In genomic region chr4:181150173-181150572, GRCh38 we compare ENCODE assay signal across 21 cellular contexts.
A peak's percentile ranks its signal among the peaks of the same experiment; 100 is the strongest.
DNase-seq lines count a peak whose midpoint lies in the region; ATAC-seq and TF ChIP-seq lines count a peak whose summit lies in the region.
"Had no signal": no experiment of that assay in that cellular context is flagged by ENCODE, and none has a peak within 500 bp of the region (broad histone marks: within the 10 kb centered on the region; RNA-seq: fewer than 3 reads in every experiment).

No MANE protein-coding gene starts in this region.

- ATAC-seq in GM18519 (IDR thresholded peaks at IDR 0.05; ENCODE audit: low FRiP score, unreplicated experiment) (no peak), GM19023 (IDR thresholded peaks at IDR 0.05; ENCODE audit: unreplicated experiment) (no peak)
- no peak for ATAC-seq in activated CD8-positive, alpha-beta T cell treated with anti-CD3 and anti-CD28 coated beads for 36 hours
- ATAC-seq: natural killer cell treated with Interleukin-12 subunit alpha and Interleukin-12 subunit beta and Interleukin-15 and Interleukin-18, amount 100 ng/mL, for 72 hours had no signal

- no peaks in the 10 kb centered on the region for H3K9me3 Mint-ChIP-seq in activated CD8-positive, alpha-beta T cell treated with anti-CD3 and anti-CD28 coated beads for 36 hours
- H3K9me3 Mint-ChIP-seq: activated T-helper 1 cell treated with anti-CD3 and anti-CD28 coated beads, Interleukin-12 subunit alpha, Interleukin-12 subunit beta, Interleukin-2, Interleukin-4 antibody, amounts not matched to agents 30 ng/mL and 10 ng/mL and 1 ng/mL, durations not matched to agents 14 hours and 24 hours and 36 hours had no signal

- in situ Hi-C loops in astrocyte of the spinal cord (cut with HindIII; ENCODE audit: low sequenced_read_pairs) = no loop called here

- TF ChIP-seq CTCF in astrocyte of the spinal cord (IDR thresholded peaks at IDR 0.05; ENCODE audit: low read depth, low read length) = no peak
- no peak for TF ChIP-seq CTCF in activated CD8-positive, alpha-beta T cell treated with anti-CD3 and anti-CD28 coated beads for 36 hours (IDR thresholded peaks at IDR 0.05)

- no peak overlapping the region for H3K27ac Mint-ChIP-seq in activated CD8-positive, alpha-beta T cell treated with anti-CD3 and anti-CD28 coated beads for 36 hours
- H3K27ac Mint-ChIP-seq: activated T-helper 1 cell treated with anti-CD3 and anti-CD28 coated beads, Interleukin-12 subunit alpha, Interleukin-12 subunit beta, Interleukin-2, Interleukin-4 antibody, amounts not matched to agents 30 ng/mL and 10 ng/mL and 1 ng/mL, durations not matched to agents 14 hours and 24 hours and 36 hours; CD8-positive, alpha-beta memory T cell; memory B cell; natural killer cell treated with Interleukin-12 subunit alpha and Interleukin-12 subunit beta and Interleukin-15 and Interleukin-18, amount 100 ng/mL, for 72 hours; progenitor cell of endocrine pancreas had no signal

- DNase-seq in COLO829 (ENCODE audit: low spot score) (peak; percentile 73), HT1080 (ENCODE audit: low read depth) (peak; percentile 52), NCI-H510A (lab: John Stamatoyannopoulos, UW) (peak; percentile 20), astrocyte of the spinal cord (ENCODE audit: low read depth, low spot score) (peak; percentile 8), germinal center (ENCODE audit: low spot score) (no peak)
- no peak for DNase-seq in activated CD8-positive, alpha-beta T cell treated with anti-CD3 and anti-CD28 coated beads for 36 hours
- DNase-seq: activated CD4-positive, CD25-positive, alpha-beta regulatory T cell; CD8-positive, alpha-beta memory T cell; esophagus squamous epithelium; GF-D8; Kasumi-1; spleen; T-helper 2 cell had no signal

- POLR2A ChIA-PET in activated CD8-positive, alpha-beta T cell treated with anti-CD3 and anti-CD28 coated beads for 36 hours (lab: Charles Lee) = no interaction called here

- no peak overlapping the region for H3K4me3 Mint-ChIP-seq in activated CD8-positive, alpha-beta T cell treated with anti-CD3 and anti-CD28 coated beads for 36 hours
- H3K4me3 Mint-ChIP-seq: activated T-helper 1 cell treated with anti-CD3 and anti-CD28 coated beads, Interleukin-12 subunit alpha, Interleukin-12 subunit beta, Interleukin-2, Interleukin-4 antibody, amounts not matched to agents 30 ng/mL and 10 ng/mL and 1 ng/mL, durations not matched to agents 14 hours and 24 hours and 36 hours; CD8-positive, alpha-beta memory T cell; memory B cell; natural killer cell treated with Interleukin-12 subunit alpha and Interleukin-12 subunit beta and Interleukin-15 and Interleukin-18, amount 100 ng/mL, for 72 hours had no signal

- intact Hi-C loops in activated CD8-positive, alpha-beta T cell treated with anti-CD3 and anti-CD28 coated beads for 36 hours (cut with micrococcal nuclease) = no loop called here

- no peak overlapping the region for H3K4me3 ChIP-seq in astrocyte of the spinal cord (ENCODE audit: low read depth, low read length)
- H3K4me3 ChIP-seq: cardiac muscle cell, esophagus squamous epithelium, spleen, thoracic aorta had no signal

- H3K36me3 Mint-ChIP-seq in activated CD8-positive, alpha-beta T cell treated with anti-CD3 and anti-CD28 coated beads for 36 hours (ENCODE audit: low read depth) = no peaks in the 10 kb centered on the region
- H3K36me3 Mint-ChIP-seq: CD8-positive, alpha-beta memory T cell; memory B cell; natural killer cell treated with Interleukin-12 subunit alpha and Interleukin-12 subunit beta and Interleukin-15 and Interleukin-18, amount 100 ng/mL, for 72 hours had no signal

- no peaks in the 10 kb centered on the region for H3K27me3 Mint-ChIP-seq in activated CD8-positive, alpha-beta T cell treated with anti-CD3 and anti-CD28 coated beads for 36 hours
- H3K27me3 Mint-ChIP-seq: CD8-positive, alpha-beta memory T cell; memory B cell; natural killer cell treated with Interleukin-12 subunit alpha and Interleukin-12 subunit beta and Interleukin-15 and Interleukin-18, amount 100 ng/mL, for 72 hours had no signal

- H3K4me1 Mint-ChIP-seq in activated CD8-positive, alpha-beta T cell treated with anti-CD3 and anti-CD28 coated beads for 36 hours (ENCODE audit: low read depth) = no peaks in the 10 kb centered on the region
- H3K4me1 Mint-ChIP-seq: CD8-positive, alpha-beta memory T cell; memory B cell had no signal

- CTCF ChIA-PET in activated CD8-positive, alpha-beta T cell treated with anti-CD3 and anti-CD28 coated beads for 36 hours (lab: Charles Lee) = interaction anchor here (1.4 kb wide), 1 partner anchor 378 kb away, joined by 3 read pairs; no protein-coding TSS in a partner anchor

Comparison
In these comparisons a context has a peak if more than half of its experiments do, and no peak if none do; other contexts are left out.
1. DNase-seq: peak in COLO829 (single experiment), HT1080 (single experiment), NCI-H510A (single experiment) and astrocyte of the spinal cord (single experiment); none in germinal center (single experiment) and activated CD8-positive, alpha-beta T cell treated with anti-CD3 and anti-CD28 coated beads for 36 hours (single experiment).